ENCODE assay signal across 9 cellular contexts in genomic region chr19:48400018-48400742, GRCh38. TPM values are rescaled to one million over a fixed set of nuclear protein-coding genes. Genes with fewer than 3 reads are reported as not detected.
DNase-seq lines count a peak whose midpoint lies in the region; ATAC-seq, FAIRE-seq and TF ChIP-seq lines count a peak whose summit lies in the region.
"Had no signal": no experiment of that assay in that cellular context is flagged by ENCODE, and none has a peak within 500 bp of the region (broad histone marks: within the 10 kb centered on the region; RNA-seq: fewer than 3 reads in every experiment).

No MANE protein-coding gene starts in this region.

- ATAC-seq in T-helper 17 cell: peak; percentile 36
- peak; percentile 27 to 67 (median 56) for ATAC-seq in pancreas

- H3K27ac ChIP-seq in CD8-positive, alpha-beta memory T cell (ENCODE audit: low read depth, low read length): no peak overlapping the region
- no peak overlapping the region for H3K27ac ChIP-seq in pancreas

- H3K4me1 Mint-ChIP-seq in CD8-positive, alpha-beta memory T cell: peaks cover 27 to 55% (median 34%) of the 10 kb centered on the region in 3 donors
- H3K4me1 Mint-ChIP-seq in T-helper 17 cell: peaks cover 21% of the 10 kb centered on the region
- H3K4me1 Mint-ChIP-seq in activated T-helper 2 cell treated with anti-CD3 and anti-CD28 coated beads, Interferon-gamma antibody, Interleukin-2, Interleukin-4, amounts not matched to agents 10 μg/mL and 5 μg/mL and 100 μg/mL, durations not matched to agents 14 hours and 24 hours and 36 hours (ENCODE audit: low read depth): peaks cover 25% of the 10 kb centered on the region

- peak in 4 of 5 donors; percentile 23 to 62 (median 37) for DNase-seq in CD8-positive, alpha-beta memory T cell
- no peak for DNase-seq in HTR-8/SVneo (ENCODE audit: insufficient read length, low spot score)
- peak in 2 of 3 donors; percentile 25 to 34 for DNase-seq in T-helper 17 cell
- peak; percentile 91 for DNase-seq in fibroblast of mammary gland (ENCODE audit: low read depth)
- DNase-seq in pancreas: peak in 2 of 6 donors; percentile 46 to 49
- DNase-seq in HPDE6-E6E7 (ENCODE audit: extremely low spot score): no peak
- DNase-seq in activated T-helper 2 cell treated with anti-CD3 and anti-CD28 coated beads, Interferon-gamma antibody, Interleukin-2, Interleukin-4, amounts not matched to agents 10 μg/mL and 5 μg/mL and 100 μg/mL, durations not matched to agents 14 hours and 24 hours and 36 hours (ENCODE audit: low spot score): no peak
- DNase-seq in effector CD8-positive, alpha-beta T cell (lab: John Stamatoyannopoulos, UW): no peak

- 42 to 54% methylated on average over 14 of the region's 14 CpGs for WGBS in pancreas, 2 donors

- peaks cover 23% of the 10 kb centered on the region for H3K4me1 ChIP-seq in CD8-positive, alpha-beta memory T cell (ENCODE audit: insufficient read depth, low read length)
- H3K4me1 ChIP-seq in pancreas: no peaks in the 10 kb centered on the region

- peak overlapping the region in 7 of 8 donors; percentile 73 to 93 (median 80) for H3K27ac Mint-ChIP-seq in CD8-positive, alpha-beta memory T cell
- H3K27ac Mint-ChIP-seq in T-helper 17 cell: no peak overlapping the region
- H3K27ac Mint-ChIP-seq in activated T-helper 2 cell treated with anti-CD3 and anti-CD28 coated beads, Interferon-gamma antibody, Interleukin-2, Interleukin-4, amounts not matched to agents 10 μg/mL and 5 μg/mL and 100 μg/mL, durations not matched to agents 14 hours and 24 hours and 36 hours: no peak overlapping the region

- CTCF ChIA-PET in CD8-positive, alpha-beta memory T cell (lab: Charles Lee): interaction anchor here (1.1 kb wide), 1 partner anchor 9 kb away, joined by 4 read pairs; the partner anchor contains the start of gene KDELR1

- intact Hi-C loops in pancreas (cut with DNase I): no loop called here
- intact Hi-C loops in activated T-helper 2 cell treated with anti-CD3 and anti-CD28 coated beads, Interferon-gamma antibody, Interleukin-2, Interleukin-4, amounts not matched to agents 10 μg/mL and 5 μg/mL and 100 μg/mL, durations not matched to agents 14 hours and 24 hours and 36 hours (cut with micrococcal nuclease): no loop called here

- H3K36me3 Mint-ChIP-seq in CD8-positive, alpha-beta memory T cell: no peaks in the 10 kb centered on the region
- peaks cover 9% of the 10 kb centered on the region for H3K36me3 Mint-ChIP-seq in T-helper 17 cell (ENCODE audit: low read depth)
- no peaks in the 10 kb centered on the region for H3K36me3 Mint-ChIP-seq in activated T-helper 2 cell treated with anti-CD3 and anti-CD28 coated beads, Interferon-gamma antibody, Interleukin-2, Interleukin-4, amounts not matched to agents 10 μg/mL and 5 μg/mL and 100 μg/mL, durations not matched to agents 14 hours and 24 hours and 36 hours (ENCODE audit: low read depth)

- H3K9me3 Mint-ChIP-seq in CD8-positive, alpha-beta memory T cell: no peaks in the 10 kb centered on the region
- H3K9me3 Mint-ChIP-seq in activated T-helper 2 cell treated with anti-CD3 and anti-CD28 coated beads, Interferon-gamma antibody, Interleukin-2, Interleukin-4, amounts not matched to agents 10 μg/mL and 5 μg/mL and 100 μg/mL, durations not matched to agents 14 hours and 24 hours and 36 hours: peaks cover 4% of the 10 kb centered on the region

- TF ChIP-seq CTCF in fibroblast of mammary gland (conservative IDR thresholded peaks at IDR 0.05; ENCODE audit: control insufficient read depth, insufficient read depth, low read depth, low read length) (no peak), pancreas (IDR thresholded peaks at IDR 0.05) (no peak)

- H3K4me3 Mint-ChIP-seq in CD8-positive, alpha-beta memory T cell: peak overlapping the region in 4 of 7 donors; percentile 26 to 82 (median 42)
- H3K4me3 Mint-ChIP-seq in T-helper 17 cell: no peak overlapping the region
- no peak overlapping the region for H3K4me3 Mint-ChIP-seq in activated T-helper 2 cell treated with anti-CD3 and anti-CD28 coated beads, Interferon-gamma antibody, Interleukin-2, Interleukin-4, amounts not matched to agents 10 μg/mL and 5 μg/mL and 100 μg/mL, durations not matched to agents 14 hours and 24 hours and 36 hours (ENCODE audit: low read depth)

- POLR2A ChIA-PET in CD8-positive, alpha-beta memory T cell (lab: Charles Lee): no interaction called here

- FAIRE-seq in HTR-8/SVneo (lab: Jason Lieb, UNC) (peak; percentile 23), pancreas (lab: Jason Lieb, UNC) (no peak)

- H3K27me3 Mint-ChIP-seq in CD8-positive, alpha-beta memory T cell: peaks cover 15 to 20% of the 10 kb centered on the region in 2 donors
- H3K27me3 Mint-ChIP-seq in T-helper 17 cell: peaks cover 17% of the 10 kb centered on the region
- peaks cover 26% of the 10 kb centered on the region for H3K27me3 Mint-ChIP-seq in activated T-helper 2 cell treated with anti-CD3 and anti-CD28 coated beads, Interferon-gamma antibody, Interleukin-2, Interleukin-4, amounts not matched to agents 10 μg/mL and 5 μg/mL and 100 μg/mL, durations not matched to agents 14 hours and 24 hours and 36 hours (ENCODE audit: low read depth)

- no peaks in the 10 kb centered on the region for H3K9me3 ChIP-seq in CD8-positive, alpha-beta memory T cell (ENCODE audit: low read length)
- H3K9me3 ChIP-seq in T-helper 17 cell (ENCODE audit: control insufficient read depth, low read length, poor library complexity, severe bottlenecking): no peaks in the 10 kb centered on the region
- no peaks in the 10 kb centered on the region for H3K9me3 ChIP-seq in pancreas

- H3K27me3 ChIP-seq in CD8-positive, alpha-beta memory T cell (ENCODE audit: insufficient read depth, low read length, poor library complexity, severe bottlenecking): peaks cover 15% of the 10 kb centered on the region
- peaks cover 0 to 8% (median 2%) of the 10 kb centered on the region in 4 donors for H3K27me3 ChIP-seq in pancreas

- no peak overlapping the region for H3K4me3 ChIP-seq in CD8-positive, alpha-beta memory T cell (ENCODE audit: low read length)
- H3K4me3 ChIP-seq in fibroblast of mammary gland (ENCODE audit: control insufficient read depth, low read depth, low read length): peak overlapping the region; percentile 47
- no peak overlapping the region for H3K4me3 ChIP-seq in pancreas

- no peaks in the 10 kb centered on the region for H3K36me3 ChIP-seq in CD8-positive, alpha-beta memory T cell (ENCODE audit: insufficient read depth, low read length)
- H3K36me3 ChIP-seq in pancreas: no peaks in the 10 kb centered on the region

RNA-seq across cellular contexts. Expression of gene GRIN2D, which starts 6.7 kb away (rescaled TPM):
- total RNA-seq in CD8-positive, alpha-beta memory T cell: under 1 TPM; 0.13 to 0.26 TPM
- polyA plus RNA-seq in CD8-positive, alpha-beta memory T cell: 0.05 TPM
- total RNA-seq in T-helper 17 cell: under 1 TPM; 0.08 to 0.17 TPM
- total RNA-seq in pancreas: under 1 TPM in 5 of 6 donors, not detected in 1; 0.04 to 0.66 (median 0.26) TPM
- under 1 TPM; 0.19 TPM for polyA plus RNA-seq in pancreas
- 0.34 and 0.39 TPM in 2 replicates for total RNA-seq in activated T-helper 2 cell treated with anti-CD3 and anti-CD28 coated beads, Interferon-gamma antibody, Interleukin-2, Interleukin-4, amounts not matched to agents 10 μg/mL and 5 μg/mL and 100 μg/mL, durations not matched to agents 14 hours and 24 hours and 36 hours

RNA-seq across cellular contexts. Expression of gene KDELR1, which starts 8.8 kb away (rescaled TPM):
- 10 to 100 TPM; 78.7 to 82.9 TPM for total RNA-seq in CD8-positive, alpha-beta memory T cell
- polyA plus RNA-seq in CD8-positive, alpha-beta memory T cell: 32.5 TPM
- total RNA-seq in T-helper 17 cell (10 to 100 TPM; 34.0 to 41.3 TPM), pancreas (10 to 100 TPM; 58.7 to 99.0 (median 77.0) TPM)
- polyA plus RNA-seq in pancreas: 100 to 1,000 TPM in 1 of 2 donors, 10 to 100 TPM in 1; 85.4 to 113 TPM
- total RNA-seq in activated T-helper 2 cell treated with anti-CD3 and anti-CD28 coated beads, Interferon-gamma antibody, Interleukin-2, Interleukin-4, amounts not matched to agents 10 μg/mL and 5 μg/mL and 100 μg/mL, durations not matched to agents 14 hours and 24 hours and 36 hours: 80.2 and 87.8 TPM in 2 replicates

RNA-seq across cellular contexts. Expression of gene SYNGR4, which starts 36.0 kb away (rescaled TPM):
- not detected for total RNA-seq in CD8-positive, alpha-beta memory T cell
- polyA plus RNA-seq in CD8-positive, alpha-beta memory T cell: not detected
- not detected for total RNA-seq in T-helper 17 cell
- 1 to 10 TPM in 1 of 6 donors, under 1 TPM in 3, not detected in 2; 0.19 to 1.1 (median 0.25) TPM for total RNA-seq in pancreas
- polyA plus RNA-seq in pancreas: 10 to 100 TPM in 1 of 2 donors, under 1 TPM in 1; 0.91 to 16.4 TPM
- total RNA-seq in activated T-helper 2 cell treated with anti-CD3 and anti-CD28 coated beads, Interferon-gamma antibody, Interleukin-2, Interleukin-4, amounts not matched to agents 10 μg/mL and 5 μg/mL and 100 μg/mL, durations not matched to agents 14 hours and 24 hours and 36 hours: not detected in 2 replicates
- total RNA-seq: liver had no signal

RNA-seq across cellular contexts. Expression of gene TMEM143, which starts 36.4 kb away (rescaled TPM):
- 10 to 100 TPM; 11.4 to 15.8 TPM for total RNA-seq in CD8-positive, alpha-beta memory T cell
- 9.2 TPM for polyA plus RNA-seq in CD8-positive, alpha-beta memory T cell
- total RNA-seq in T-helper 17 cell (1 to 10 TPM; 7.9 to 8.8 TPM), pancreas (1 to 10 TPM; 3.3 to 7.3 (median 4.4) TPM)
- polyA plus RNA-seq in pancreas: 10 to 100 TPM in 1 of 2 donors, 1 to 10 TPM in 1; 8.0 to 11.2 TPM
- total RNA-seq in activated T-helper 2 cell treated with anti-CD3 and anti-CD28 coated beads, Interferon-gamma antibody, Interleukin-2, Interleukin-4, amounts not matched to agents 10 μg/mL and 5 μg/mL and 100 μg/mL, durations not matched to agents 14 hours and 24 hours and 36 hours: 12.8 and 13.1 TPM in 2 replicates

RNA-seq across cellular contexts. Expression of gene GRWD1, which starts 45.6 kb away (rescaled TPM):
- total RNA-seq in CD8-positive, alpha-beta memory T cell: 100 to 1,000 TPM; 105 to 107 TPM
- polyA plus RNA-seq in CD8-positive, alpha-beta memory T cell: 45.6 TPM
- total RNA-seq in T-helper 17 cell (10 to 100 TPM; 32.5 TPM), pancreas (10 to 100 TPM; 13.0 to 23.1 (median 18.2) TPM)
- polyA plus RNA-seq in pancreas: 10 to 100 TPM in 1 of 2 donors, 1 to 10 TPM in 1; 8.6 to 10.2 TPM
- 77.6 and 77.8 TPM in 2 replicates for total RNA-seq in activated T-helper 2 cell treated with anti-CD3 and anti-CD28 coated beads, Interferon-gamma antibody, Interleukin-2, Interleukin-4, amounts not matched to agents 10 μg/mL and 5 μg/mL and 100 μg/mL, durations not matched to agents 14 hours and 24 hours and 36 hours

Comparison
In these comparisons a context has a peak if more than half of its experiments do, and no peak if none do; other contexts are left out.
1. DNase-seq: peak in CD8-positive, alpha-beta memory T cell (4 of 5), T-helper 17 cell (2 of 3) and fibroblast of mammary gland (single experiment); none in HTR-8/SVneo (single experiment), HPDE6-E6E7 (single experiment), activated T-helper 2 cell treated with anti-CD3 and anti-CD28 coated beads, Interferon-gamma antibody, Interleukin-2, Interleukin-4, amounts not matched to agents 10 μg/mL and 5 μg/mL and 100 μg/mL, durations not matched to agents 14 hours and 24 hours and 36 hours (single experiment) and effector CD8-positive, alpha-beta T cell (single experiment).
2. H3K27ac Mint-ChIP-seq: peak in CD8-positive, alpha-beta memory T cell (7 of 8); none in T-helper 17 cell (single experiment) and activated T-helper 2 cell treated with anti-CD3 and anti-CD28 coated beads, Interferon-gamma antibody, Interleukin-2, Interleukin-4, amounts not matched to agents 10 μg/mL and 5 μg/mL and 100 μg/mL, durations not matched to agents 14 hours and 24 hours and 36 hours (single experiment).
3. H3K4me3 Mint-ChIP-seq: peak in CD8-positive, alpha-beta memory T cell (4 of 7); none in T-helper 17 cell (single experiment) and activated T-helper 2 cell treated with anti-CD3 and anti-CD28 coated beads, Interferon-gamma antibody, Interleukin-2, Interleukin-4, amounts not matched to agents 10 μg/mL and 5 μg/mL and 100 μg/mL, durations not matched to agents 14 hours and 24 hours and 36 hours (single experiment).